ENCODE assay signal across 12 cellular contexts in genomic region chr6:121951918-121952379, GRCh38.
DNase-seq lines count a peak whose midpoint lies in the region; ATAC-seq and TF ChIP-seq lines count a peak whose summit lies in the region.
"Had no signal": no experiment of that assay in that cellular context is flagged by ENCODE, and none has a peak within 500 bp of the region (broad histone marks: within the 10 kb centered on the region; RNA-seq: fewer than 3 reads in every experiment).

No MANE protein-coding gene starts in this region.

- H3K36me3 Mint-ChIP-seq in chondrocyte (ENCODE audit: low read depth): peaks cover 12% of the 10 kb centered on the region

- TF ChIP-seq CTCF in AG09319 (IDR thresholded peaks at IDR 0.05; ENCODE audit: low read depth, low read length): no peak
- no peak for TF ChIP-seq CTCF in chondrocyte (IDR thresholded peaks at IDR 0.05)

- ATAC-seq in HG03432 (IDR thresholded peaks at IDR 0.05; ENCODE audit: unreplicated experiment): no peak

- no peaks in the 10 kb centered on the region for H3K36me3 ChIP-seq in muscle layer of duodenum (ENCODE audit: control insufficient read depth in 1 of 2, insufficient read depth in 2 of 2, low read length in 2 of 2)
- H3K36me3 ChIP-seq: upper lobe of left lung had no signal

- H3K4me1 Mint-ChIP-seq in chondrocyte (ENCODE audit: low read depth): peaks cover 18% of the 10 kb centered on the region

- H3K4me3 ChIP-seq in muscle layer of duodenum (ENCODE audit: low read depth in 1 of 2, low read length in 2 of 2): no peak overlapping the region
- H3K4me3 ChIP-seq: upper lobe of left lung had no signal

- H3K9me3 ChIP-seq in muscle layer of duodenum (ENCODE audit: control insufficient read depth in 1 of 2, low read length in 2 of 2): no peaks in the 10 kb centered on the region
- H3K9me3 ChIP-seq: upper lobe of left lung had no signal

- no peak overlapping the region for H3K4me3 Mint-ChIP-seq in chondrocyte (ENCODE audit: unreplicated experiment)

- peaks cover 0 to 11% of the 10 kb centered on the region in 2 donors for H3K4me1 ChIP-seq in muscle layer of duodenum (ENCODE audit: control insufficient read depth in 1 of 2, insufficient read depth in 2 of 2, low read length in 2 of 2)
- H3K4me1 ChIP-seq: upper lobe of left lung had no signal

- DNase-seq in AG09319 (ENCODE audit: extremely low read depth, low read depth) (peak; percentile 30), NCI-H446 (lab: John Stamatoyannopoulos, UW) (peak; percentile 3 to 31), chondrocyte (ENCODE audit: low spot score) (no peak), NCI-H1417 treated with DMSO at 0.1 percent for 48 hours (lab: John Stamatoyannopoulos, UW) (no peak), NCI-H2171 (lab: John Stamatoyannopoulos, UW) (no peak), NCI-H345 treated with DMSO at 0.1 percent for 48 hours (lab: John Stamatoyannopoulos, UW; ENCODE audit: unreplicated experiment) (no peak)
- DNase-seq: activated naive CD4-positive, alpha-beta T cell; C1 segment of cervical spinal cord; NCI-H1694; upper lobe of left lung had no signal

- no peaks in the 10 kb centered on the region for H3K27me3 ChIP-seq in muscle layer of duodenum (ENCODE audit: low read depth, low read length)
- H3K27me3 ChIP-seq: upper lobe of left lung had no signal

- H3K27ac ChIP-seq in muscle layer of duodenum (ENCODE audit: low read length): peak overlapping the region; percentile 66
- H3K27ac ChIP-seq: upper lobe of left lung had no signal

- peak overlapping the region; percentile 67 for H3K27ac Mint-ChIP-seq in chondrocyte (ENCODE audit: unreplicated experiment)

- peaks cover 19% of the 10 kb centered on the region for H3K9me3 Mint-ChIP-seq in chondrocyte (ENCODE audit: low read depth)

- peaks cover 24% of the 10 kb centered on the region for H3K27me3 Mint-ChIP-seq in chondrocyte (ENCODE audit: low read depth)

Comparison
In these comparisons a context has a peak if more than half of its experiments do, and no peak if none do; other contexts are left out.
1. DNase-seq: peak in AG09319 (single experiment) and NCI-H446 (2 of 2); none in chondrocyte (single experiment), NCI-H1417 treated with DMSO at 0.1 percent for 48 hours (single experiment), NCI-H2171 (single experiment) and NCI-H345 treated with DMSO at 0.1 percent for 48 hours (single experiment).